In genomic region chr9:114193090-114193489, GRCh38 we compare ENCODE assay signal across 1 cellular context.
TF ChIP-seq lines count a peak whose summit lies in the region.

No MANE protein-coding gene starts in this region.

TF ChIP-seq in HepG2, 621 proteins besides CTCF, POLR2A, EP300 and RAD21:
- TF ChIP-seq, protein P1, sequence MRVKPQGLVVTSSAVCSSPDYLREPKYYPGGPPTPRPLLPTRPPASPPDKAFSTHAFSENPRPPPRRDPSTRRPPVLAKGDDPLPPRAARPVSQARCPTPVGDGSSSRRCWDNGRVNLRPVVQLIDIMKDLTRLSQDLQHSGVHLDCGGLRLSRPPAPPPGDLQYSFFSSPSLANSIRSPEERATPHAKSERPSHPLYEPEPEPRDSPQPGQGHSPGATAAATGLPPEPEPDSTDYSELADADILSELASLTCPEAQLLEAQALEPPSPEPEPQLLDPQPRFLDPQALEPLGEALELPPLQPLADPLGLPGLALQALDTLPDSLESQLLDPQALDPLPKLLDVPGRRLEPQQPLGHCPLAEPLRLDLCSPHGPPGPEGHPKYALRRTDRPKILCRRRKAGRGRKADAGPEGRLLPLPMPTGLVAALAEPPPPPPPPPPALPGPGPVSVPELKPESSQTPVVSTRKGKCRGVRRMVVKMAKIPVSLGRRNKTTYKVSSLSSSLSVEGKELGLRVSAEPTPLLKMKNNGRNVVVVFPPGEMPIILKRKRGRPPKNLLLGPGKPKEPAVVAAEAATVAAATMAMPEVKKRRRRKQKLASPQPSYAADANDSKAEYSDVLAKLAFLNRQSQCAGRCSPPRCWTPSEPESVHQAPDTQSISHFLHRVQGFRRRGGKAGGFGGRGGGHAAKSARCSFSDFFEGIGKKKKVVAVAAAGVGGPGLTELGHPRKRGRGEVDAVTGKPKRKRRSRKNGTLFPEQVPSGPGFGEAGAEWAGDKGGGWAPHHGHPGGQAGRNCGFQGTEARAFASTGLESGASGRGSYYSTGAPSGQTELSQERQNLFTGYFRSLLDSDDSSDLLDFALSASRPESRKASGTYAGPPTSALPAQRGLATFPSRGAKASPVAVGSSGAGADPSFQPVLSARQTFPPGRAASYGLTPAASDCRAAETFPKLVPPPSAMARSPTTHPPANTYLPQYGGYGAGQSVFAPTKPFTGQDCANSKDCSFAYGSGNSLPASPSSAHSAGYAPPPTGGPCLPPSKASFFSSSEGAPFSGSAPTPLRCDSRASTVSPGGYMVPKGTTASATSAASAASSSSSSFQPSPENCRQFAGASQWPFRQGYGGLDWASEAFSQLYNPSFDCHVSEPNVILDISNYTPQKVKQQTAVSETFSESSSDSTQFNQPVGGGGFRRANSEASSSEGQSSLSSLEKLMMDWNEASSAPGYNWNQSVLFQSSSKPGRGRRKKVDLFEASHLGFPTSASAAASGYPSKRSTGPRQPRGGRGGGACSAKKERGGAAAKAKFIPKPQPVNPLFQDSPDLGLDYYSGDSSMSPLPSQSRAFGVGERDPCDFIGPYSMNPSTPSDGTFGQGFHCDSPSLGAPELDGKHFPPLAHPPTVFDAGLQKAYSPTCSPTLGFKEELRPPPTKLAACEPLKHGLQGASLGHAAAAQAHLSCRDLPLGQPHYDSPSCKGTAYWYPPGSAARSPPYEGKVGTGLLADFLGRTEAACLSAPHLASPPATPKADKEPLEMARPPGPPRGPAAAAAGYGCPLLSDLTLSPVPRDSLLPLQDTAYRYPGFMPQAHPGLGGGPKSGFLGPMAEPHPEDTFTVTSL (CRISPR knock-in tag; IDR thresholded peaks at IDR 0.05; ENCODE audit: borderline replicate concordance): no peak
- TF ChIP-seq, protein P2, sequence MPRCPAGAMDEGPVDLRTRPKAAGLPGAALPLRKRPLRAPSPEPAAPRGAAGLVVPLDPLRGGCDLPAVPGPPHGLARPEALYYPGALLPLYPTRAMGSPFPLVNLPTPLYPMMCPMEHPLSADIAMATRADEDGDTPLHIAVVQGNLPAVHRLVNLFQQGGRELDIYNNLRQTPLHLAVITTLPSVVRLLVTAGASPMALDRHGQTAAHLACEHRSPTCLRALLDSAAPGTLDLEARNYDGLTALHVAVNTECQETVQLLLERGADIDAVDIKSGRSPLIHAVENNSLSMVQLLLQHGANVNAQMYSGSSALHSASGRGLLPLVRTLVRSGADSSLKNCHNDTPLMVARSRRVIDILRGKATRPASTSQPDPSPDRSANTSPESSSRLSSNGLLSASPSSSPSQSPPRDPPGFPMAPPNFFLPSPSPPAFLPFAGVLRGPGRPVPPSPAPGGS (CRISPR knock-in tag; IDR thresholded peaks at IDR 0.05): no peak
- peak; percentile 9 for TF ChIP-seq AGO2 (optimal IDR thresholded peaks at IDR 0.05; ENCODE audit: low read depth, low read length)
